19 cellular contexts compared by ENCODE assay signal in genomic region chr15:28914046-28914445, GRCh38. TPM values are rescaled to one million over a fixed set of nuclear protein-coding genes. Genes with fewer than 3 reads are reported as not detected.
DNase-seq lines count a peak whose midpoint lies in the region; ATAC-seq and TF ChIP-seq lines count a peak whose summit lies in the region.
"Had no signal": no experiment of that assay in that cellular context is flagged by ENCODE, and none has a peak within 500 bp of the region (broad histone marks: within the 10 kb centered on the region; RNA-seq: fewer than 3 reads in every experiment).

No MANE protein-coding gene starts in this region.

- WGBS in endodermal cell (ENCODE audit: insufficient coverage in 1 of 2, insufficient read length in 1 of 2), 2 experiments, result 100% methylated on average over 1 to 3 of the region's 3 CpGs

- H3K27ac ChIP-seq in Karpas-422 (ENCODE audit: low read length) (no peak overlapping the region), endodermal cell (ENCODE audit: low read depth, low read length) (no peak overlapping the region), neural progenitor cell (no peak overlapping the region)
- H3K27ac ChIP-seq: 22Rv1 had no signal

- no peaks in the 10 kb centered on the region for H3K4me1 ChIP-seq in Karpas-422 (ENCODE audit: low read length)
- H3K4me1 ChIP-seq in endodermal cell (ENCODE audit: control insufficient read depth, insufficient read depth, low read length), result no peaks in the 10 kb centered on the region
- peaks cover 58% of the 10 kb centered on the region for H3K4me1 ChIP-seq in neural progenitor cell

- CTCF ChIA-PET in activated CD8-positive, alpha-beta memory T cell treated with anti-CD3 and anti-CD28 coated beads, Interleukin-2, amount 10 ng/mL, durations not matched to agents 7 days and 5 days (lab: Charles Lee), result no interaction called here

- peaks cover 8% of the 10 kb centered on the region for H3K4me1 Mint-ChIP-seq in activated CD8-positive, alpha-beta memory T cell treated with anti-CD3 and anti-CD28 coated beads, Interleukin-2, amount 10 ng/mL, durations not matched to agents 7 days and 5 days
- H3K4me1 Mint-ChIP-seq in endodermal cell (peaks cover 6% of the 10 kb centered on the region), neural progenitor cell (peaks cover 27% of the 10 kb centered on the region)

- H4K20me1 ChIP-seq in Karpas-422 (ENCODE audit: insufficient read depth, low read depth, low read length), result no peaks in the 10 kb centered on the region
- peaks cover 68% of the 10 kb centered on the region for H4K20me1 ChIP-seq in neural progenitor cell (ENCODE audit: low read depth)

- H3K36me3 ChIP-seq in Karpas-422 (ENCODE audit: insufficient read depth, low read length) (no peaks in the 10 kb centered on the region), endodermal cell (ENCODE audit: control insufficient read depth, insufficient read depth, low read length) (no peaks in the 10 kb centered on the region), neural progenitor cell (no peaks in the 10 kb centered on the region)
- H3K36me3 ChIP-seq: BE2C, MG63 had no signal

- DNase-seq in activated CD8-positive, alpha-beta memory T cell treated with anti-CD3 and anti-CD28 coated beads, Interleukin-2, amount 10 ng/mL, durations not matched to agents 7 days and 5 days, result no peak
- no peak for DNase-seq in activated CD8-positive, alpha-beta memory T cell treated with anti-CD3 and anti-CD28 coated beads, Interleukin-2, amount 50 U/mL, for 4 hours
- peak; percentile 2 for DNase-seq in Karpas-422
- peak; percentile 13 for DNase-seq in endodermal cell
- DNase-seq in neural progenitor cell (ENCODE audit: low spot score), result no peak
- no peak for DNase-seq in ACHN
- no peak for DNase-seq in KG1 (lab: John Stamatoyannopoulos, UW)
- DNase-seq: CD8-positive, alpha-beta memory T cell; DND-41; GOT3; KBM-7; MG63; NCI-H1092; NCI-H1694; NCI-H510A treated with DMSO at 0.1 percent for 48 hours; PC-3 had no signal

- no peaks in the 10 kb centered on the region for H3K9me2 ChIP-seq in Karpas-422 (replicated peaks; ENCODE audit: insufficient read depth, low read length)

- peak overlapping the region; percentile 12 for H3K27ac Mint-ChIP-seq in activated CD8-positive, alpha-beta memory T cell treated with anti-CD3 and anti-CD28 coated beads, Interleukin-2, amount 10 ng/mL, durations not matched to agents 7 days and 5 days
- no peak overlapping the region for H3K27ac Mint-ChIP-seq in endodermal cell
- H3K27ac Mint-ChIP-seq in neural progenitor cell, result peak overlapping the region; percentile 94

- in situ Hi-C loops in ACHN (cut with HindIII; ENCODE audit: low pct_ligation_motif_present, low pct_unique_long_range_greater_than_20kb, low sequenced_read_pairs), result no loop called here

- H3K4me3 Mint-ChIP-seq in activated CD8-positive, alpha-beta memory T cell treated with anti-CD3 and anti-CD28 coated beads, Interleukin-2, amount 10 ng/mL, durations not matched to agents 7 days and 5 days, result no peak overlapping the region
- H3K4me3 Mint-ChIP-seq in endodermal cell (no peak overlapping the region), neural progenitor cell (no peak overlapping the region)
- H3K4me3 Mint-ChIP-seq: CD8-positive, alpha-beta memory T cell had no signal

- H3K79me2 ChIP-seq in Karpas-422 (ENCODE audit: low read length), result no peaks in the 10 kb centered on the region
- peaks cover 61% of the 10 kb centered on the region for H3K79me2 ChIP-seq in neural progenitor cell (ENCODE audit: low read depth)

- H3K27me3 Mint-ChIP-seq in activated CD8-positive, alpha-beta memory T cell treated with anti-CD3 and anti-CD28 coated beads, Interleukin-2, amount 10 ng/mL, durations not matched to agents 7 days and 5 days, result no peaks in the 10 kb centered on the region
- no peaks in the 10 kb centered on the region for H3K27me3 Mint-ChIP-seq in endodermal cell (ENCODE audit: insufficient read depth)
- peaks cover 2% of the 10 kb centered on the region for H3K27me3 Mint-ChIP-seq in neural progenitor cell (ENCODE audit: insufficient read depth, low read depth)
- H3K27me3 Mint-ChIP-seq: CD8-positive, alpha-beta memory T cell had no signal

- H3K36me3 Mint-ChIP-seq in activated CD8-positive, alpha-beta memory T cell treated with anti-CD3 and anti-CD28 coated beads, Interleukin-2, amount 10 ng/mL, durations not matched to agents 7 days and 5 days, result no peaks in the 10 kb centered on the region
- peaks cover 3% of the 10 kb centered on the region for H3K36me3 Mint-ChIP-seq in endodermal cell (ENCODE audit: low read depth)
- peaks cover 3% of the 10 kb centered on the region for H3K36me3 Mint-ChIP-seq in neural progenitor cell

- no peak overlapping the region for H3K4me3 ChIP-seq in Karpas-422 (ENCODE audit: low read length)
- no peak overlapping the region for H3K4me3 ChIP-seq in endodermal cell (ENCODE audit: low read length)
- no peak overlapping the region for H3K4me3 ChIP-seq in neural progenitor cell
- H3K4me3 ChIP-seq: MG63 had no signal

- H3K9me3 Mint-ChIP-seq in activated CD8-positive, alpha-beta memory T cell treated with anti-CD3 and anti-CD28 coated beads, Interleukin-2, amount 10 ng/mL, durations not matched to agents 7 days and 5 days (ENCODE audit: low read depth), result no peaks in the 10 kb centered on the region
- H3K9me3 Mint-ChIP-seq in endodermal cell (no peaks in the 10 kb centered on the region), neural progenitor cell (peaks cover 5% of the 10 kb centered on the region)
- H3K9me3 Mint-ChIP-seq: CD8-positive, alpha-beta memory T cell had no signal

- no peak for TF ChIP-seq CTCF in endodermal cell (conservative IDR thresholded peaks at IDR 0.05)
- TF ChIP-seq CTCF in neural progenitor cell (IDR thresholded peaks at IDR 0.05), result no peak

- peaks cover 35% of the 10 kb centered on the region for H3F3A ChIP-seq in neural progenitor cell (ENCODE audit: low read depth)

- H3K9me3 ChIP-seq in Karpas-422 (ENCODE audit: low read length) (no peaks in the 10 kb centered on the region; the same call in 1 of the 2 replicates), endodermal cell (ENCODE audit: control insufficient read depth, low read length) (no peaks in the 10 kb centered on the region), neural progenitor cell (ENCODE audit: low read depth) (no peaks in the 10 kb centered on the region)
- H3K9me3 ChIP-seq: BE2C, MG63 had no signal

- H3K9ac ChIP-seq in Karpas-422 (ENCODE audit: low read length), result no peak overlapping the region
- no peak overlapping the region for H3K9ac ChIP-seq in endodermal cell (ENCODE audit: extremely low read depth, low read length, poor library complexity, severe bottlenecking)
- no peak overlapping the region for H3K9ac ChIP-seq in neural progenitor cell

- H3K27me3 ChIP-seq in Karpas-422 (ENCODE audit: low read length) (no peaks in the 10 kb centered on the region), endodermal cell (ENCODE audit: control insufficient read depth, insufficient read depth, low read length, poor library complexity, severe bottlenecking) (no peaks in the 10 kb centered on the region), neural progenitor cell (no peaks in the 10 kb centered on the region)
- H3K27me3 ChIP-seq: BE2C, MG63 had no signal

- H2AFZ ChIP-seq in Karpas-422 (ENCODE audit: low read length) (no peak overlapping the region), neural progenitor cell (replicated peaks) (no peak overlapping the region)

- no peak overlapping the region for H3K4me2 ChIP-seq in Karpas-422 (ENCODE audit: low read depth, low read length, poor library complexity, severe bottlenecking)
- H3K4me2 ChIP-seq in neural progenitor cell, result peak overlapping the region; percentile 22

- no peak for ATAC-seq in activated CD8-positive, alpha-beta memory T cell treated with anti-CD3 and anti-CD28 coated beads, Interleukin-2, amount 10 ng/mL, durations not matched to agents 7 days and 5 days
- ATAC-seq in HG02610 (IDR thresholded peaks at IDR 0.05; ENCODE audit: unreplicated experiment), result no peak

RNA-seq across cellular contexts. Expression of gene APBA2, which starts 28.3 kb away (rescaled TPM):
- 1 to 10 TPM; 2.6 to 7.9 TPM for total RNA-seq in activated CD8-positive, alpha-beta memory T cell treated with anti-CD3 and anti-CD28 coated beads, Interleukin-2, amount 10 ng/mL, durations not matched to agents 7 days and 5 days
- not detected in 2 replicates for total RNA-seq in Karpas-422 (2014; rRNA removed; shearing (Covaris generic); ENCODE audit: low replicate concordance)
- total RNA-seq in endodermal cell (10 to 100 TPM; 27.1 to 27.3 TPM), neural progenitor cell (ENCODE audit: low replicate concordance) (35.8 and 70.4 TPM in 2 replicates)
- polyA plus RNA-seq in endodermal cell (2013, experiment 1 of 2), result 45.7 TPM
- 40.9 TPM for polyA plus RNA-seq in endodermal cell (2013, experiment 2 of 2)

Comparison
In these comparisons a context has a peak if more than half of its experiments do, and no peak if none do; other contexts are left out.
1. DNase-seq: peak in Karpas-422 (single experiment) and endodermal cell (single experiment); none in activated CD8-positive, alpha-beta memory T cell treated with anti-CD3 and anti-CD28 coated beads, Interleukin-2, amount 10 ng/mL, durations not matched to agents 7 days and 5 days (single experiment), activated CD8-positive, alpha-beta memory T cell treated with anti-CD3 and anti-CD28 coated beads, Interleukin-2, amount 50 U/mL, for 4 hours (single experiment), neural progenitor cell (single experiment), ACHN (single experiment) and KG1 (single experiment).